In the genomic region with DNA sequence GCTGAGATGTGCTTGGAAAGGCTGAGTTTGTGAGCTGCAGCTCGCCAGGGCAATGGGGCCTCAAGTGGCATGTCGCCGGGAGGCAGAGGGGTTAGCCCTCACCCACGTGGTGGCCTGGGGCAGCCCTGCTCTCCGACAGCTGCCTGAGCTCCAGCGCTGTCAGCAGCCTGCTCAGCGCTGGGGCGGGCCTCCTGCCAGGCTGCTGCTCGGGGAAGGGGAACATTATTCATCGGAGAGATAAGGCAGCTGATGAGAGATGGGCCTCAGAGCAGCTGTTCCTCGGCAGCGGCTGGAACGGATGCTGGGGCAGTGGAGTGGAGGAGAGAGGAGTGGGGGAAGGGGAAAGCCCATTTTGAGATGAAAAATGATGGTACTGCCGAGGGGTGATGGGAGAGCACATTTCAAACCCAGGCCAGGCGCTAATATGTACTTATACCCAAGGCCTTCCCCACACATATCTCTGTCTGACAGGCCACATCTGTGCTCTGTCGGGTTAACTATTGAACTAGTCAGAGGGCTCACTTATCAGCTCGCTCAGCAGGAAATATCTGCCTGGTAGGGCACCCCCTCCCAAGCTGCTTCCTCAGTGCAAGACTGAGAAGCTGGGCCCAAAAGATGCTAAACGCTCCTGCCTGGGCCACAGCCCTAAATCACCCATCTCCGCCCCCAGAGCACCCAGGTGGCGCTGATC, we compare ENCODE assay signal across 8 cellular contexts.
DNase-seq lines count a peak whose midpoint lies in the region; ATAC-seq and TF ChIP-seq lines count a peak whose summit lies in the region.

No MANE protein-coding gene starts in this region.

- no peak overlapping the region for H3K4me3 Mint-ChIP-seq in MCF 10A (ENCODE audit: unreplicated experiment)

- H3K4me3 ChIP-seq in cardiac fibroblast (replicated peaks in 1 of 2; ENCODE audit: low read depth in 2 of 2, low read length in 2 of 2) (no peak overlapping the region), mucosa of descending colon (no peak overlapping the region)

- no peak overlapping the region for H3K27ac Mint-ChIP-seq in MCF 10A (ENCODE audit: low read depth, unreplicated experiment)

- H3K27me3 Mint-ChIP-seq in MCF 10A (ENCODE audit: insufficient read depth, unreplicated experiment) = no peaks in the 10 kb centered on the region

- H3K36me3 Mint-ChIP-seq in MCF 10A (ENCODE audit: insufficient read depth, unreplicated experiment) = no peaks in the 10 kb centered on the region

- POLR2A ChIA-PET in MCF 10A (lab: Yijun Ruan, JAX) = no interaction called here

- H3K36me3 ChIP-seq in mucosa of descending colon (ENCODE audit: low read depth) = no peaks in the 10 kb centered on the region

- H3K4me1 Mint-ChIP-seq in MCF 10A (ENCODE audit: insufficient read depth, unreplicated experiment) = no peaks in the 10 kb centered on the region

- no TSS peak for BruUV-seq in MCF 10A (replicated peaks; lab: Mats Ljungman, UMichigan)

- intact Hi-C loops in mucosa of descending colon (cut with DNase I, micrococcal nuclease) = no loop called here
- intact Hi-C loops in MCF 10A (cut with micrococcal nuclease) = no loop called here

- H3K4me1 ChIP-seq in mucosa of descending colon (ENCODE audit: low read depth) = no peaks in the 10 kb centered on the region

- DNase-seq in AG08396 (ENCODE audit: low spot score) (peak; percentile 26), NCI-H1694 treated with DMSO at 0.1 percent for 48 hours (lab: John Stamatoyannopoulos, UW) (peak; percentile 80), cardiac fibroblast (ENCODE audit: low read depth in 2 of 2) (peak; percentile 46 to 93), mucosa of descending colon (peak; percentile 15 to 63 (median 54)), GM19238 (ENCODE audit: insufficient read length, low spot score) (no peak), MCF 10A (ENCODE audit: unreplicated experiment) (no peak)

- no peaks in the 10 kb centered on the region for H3K9me3 Mint-ChIP-seq in MCF 10A (ENCODE audit: unreplicated experiment)

- H3K9me3 ChIP-seq in mucosa of descending colon = no peaks in the 10 kb centered on the region

- TF ChIP-seq CTCF in cardiac fibroblast (IDR thresholded peaks at IDR 0.05; ENCODE audit: low read depth, low read length) (no peak), mucosa of descending colon (IDR thresholded peaks at IDR 0.05) (no peak), MCF 10A (IDR thresholded peaks at IDR 0.05; ENCODE audit: unreplicated experiment) (no peak)

- ATAC-seq in mucosa of descending colon (peak; percentile 60), HG03196 (IDR thresholded peaks at IDR 0.05; ENCODE audit: unreplicated experiment) (no peak), HG03354 (IDR thresholded peaks at IDR 0.05; ENCODE audit: poor library complexity, severe bottlenecking, unreplicated experiment) (no peak)

- CTCF ChIA-PET in MCF 10A (lab: Yijun Ruan, JAX) = interaction anchor here (0.6 kb wide), 1 partner anchor 845 kb away, joined by 3 read pairs; no protein-coding TSS in a partner anchor

Comparison
In these comparisons a context has a peak if more than half of its experiments do, and no peak if none do; other contexts are left out.
1. DNase-seq: peak in AG08396 (single experiment), NCI-H1694 treated with DMSO at 0.1 percent for 48 hours (single experiment), cardiac fibroblast (2 of 2) and mucosa of descending colon (3 of 3); none in GM19238 (single experiment) and MCF 10A (single experiment).